23 cellular contexts compared by ENCODE assay signal in genomic region chr17:76085066-76085730, GRCh38. TPM values are rescaled to one million over a fixed set of nuclear protein-coding genes. Genes with fewer than 3 reads are reported as not detected.
"Had no signal": no experiment of that assay in that cellular context is flagged by ENCODE, and none has a peak within 500 bp of the region (broad histone marks: within the 10 kb centered on the region; RNA-seq: fewer than 3 reads in every experiment).

No MANE protein-coding gene starts in this region.

- H3K9me3 Mint-ChIP-seq: naive thymus-derived CD4-positive, alpha-beta T cell; type B pancreatic cell had no signal

- H3K27me3 Mint-ChIP-seq: naive thymus-derived CD4-positive, alpha-beta T cell had no signal

- H3K4me3 Mint-ChIP-seq: naive thymus-derived CD4-positive, alpha-beta T cell; type B pancreatic cell had no signal

- H3K4me3 ChIP-seq: dorsolateral prefrontal cortex, esophagus muscularis mucosa, gastroesophageal sphincter, hepatocyte, smooth muscle cell, suprapubic skin, thyroid gland had no signal

- H3K27me3 ChIP-seq: dorsolateral prefrontal cortex, gastroesophageal sphincter, suprapubic skin, thyroid gland had no signal

- H3K27ac ChIP-seq: dorsolateral prefrontal cortex, esophagus muscularis mucosa, gastroesophageal sphincter, hepatocyte, neutrophil, suprapubic skin, thyroid gland had no signal

- ATAC-seq: gastroesophageal sphincter; left colon; naive thymus-derived CD4-positive, alpha-beta T cell; right cardiac atrium; stimulated activated naive CD8-positive, alpha-beta T cell treated with anti-CD3 and anti-CD28 coated beads, Interleukin-15, Interleukin-2, amounts not matched to agents 100 U/mL and 50 U/mL, for 24 hours had no signal

- H3K27ac Mint-ChIP-seq: type B pancreatic cell had no signal

- H3K9me3 ChIP-seq: esophagus muscularis mucosa, gastroesophageal sphincter, neutrophil, suprapubic skin, thyroid gland had no signal

- DNase-seq: cortex of kidney; dorsolateral prefrontal cortex; effector CD8-positive, alpha-beta T cell; left colon; mammary epithelial cell; naive thymus-derived CD4-positive, alpha-beta T cell; right cardiac atrium; stimulated activated CD4-positive, alpha-beta T cell treated with anti-CD3 and anti-CD28 coated beads, Interleukin-2, amount 100 ng/mL, for 48 hours; stimulated activated naive CD8-positive, alpha-beta T cell treated with anti-CD3 and anti-CD28 coated beads, Interleukin-15, Interleukin-2, amounts not matched to agents 100 U/mL and 50 U/mL, for 24 hours; thyroid gland had no signal

RNA-seq across cellular contexts. Expression of gene ZACN, which starts 6.2 kb away (rescaled TPM):
- total RNA-seq: fibroblast of villous mesenchyme, gastroesophageal sphincter, hepatocyte, lower leg skin, mammary epithelial cell, mesenteric fat pad, osteocyte, right cardiac atrium, smooth muscle cell, suprapubic skin had no signal
- polyA plus RNA-seq: mammary epithelial cell, neural cell had no signal

RNA-seq across cellular contexts. Expression of gene GALR2, which starts 10.6 kb away (rescaled TPM):
- total RNA-seq: fibroblast of villous mesenchyme, gastroesophageal sphincter, hepatocyte, kidney, left colon, mammary epithelial cell, mesenteric fat pad, osteocyte, right cardiac atrium, smooth muscle cell, thyroid gland had no signal
- polyA plus RNA-seq: neural cell, right cardiac atrium, smooth muscle cell had no signal

RNA-seq across cellular contexts. Expression of gene FOXJ1, which starts 55.8 kb away (rescaled TPM):
- total RNA-seq: fibroblast of villous mesenchyme, gastroesophageal sphincter, mammary epithelial cell, right cardiac atrium, smooth muscle cell had no signal
- polyA plus RNA-seq: mammary epithelial cell, right cardiac atrium, smooth muscle cell had no signal
